ENCODE assay signal across 26 cellular contexts in genomic region chr1:40251456-40251855, GRCh38. TPM values are rescaled to one million over a fixed set of nuclear protein-coding genes. Genes with fewer than 3 reads are reported as not detected.
"Had no signal": no experiment of that assay in that cellular context is flagged by ENCODE, and none has a peak within 500 bp of the region (broad histone marks: within the 10 kb centered on the region; RNA-seq: fewer than 3 reads in every experiment).

No MANE protein-coding gene starts in this region.

- H3K27ac ChIP-seq: adrenal gland, esophagus muscularis mucosa, gastrocnemius medialis, left lung, neutrophil, pancreas, psoas muscle, right atrium auricular region had no signal

- H3K36me3 Mint-ChIP-seq: naive thymus-derived CD8-positive, alpha-beta T cell had no signal

- H3K27ac Mint-ChIP-seq: activated naive CD4-positive, alpha-beta T cell treated with anti-CD3 and anti-CD28 coated beads, Interleukin-2, amount 10 ng/mL, durations not matched to agents 7 days and 5 days; T-helper 17 cell had no signal

- H3K27me3 Mint-ChIP-seq: activated naive CD4-positive, alpha-beta T cell treated with anti-CD3 and anti-CD28 coated beads, Interleukin-2, amount 10 ng/mL, durations not matched to agents 7 days and 5 days; naive thymus-derived CD8-positive, alpha-beta T cell; T-helper 17 cell had no signal

- H3K36me3 ChIP-seq: adrenal gland, esophagus muscularis mucosa, gastrocnemius medialis, left lung, neutrophil, pancreas, right atrium auricular region had no signal

- DNase-seq: activated CD4-positive, alpha-beta T cell treated with anti-CD3 and anti-CD28 coated beads, Interleukin-2, amount 50 U/mL, for 1 hour; activated CD4-positive, CD25-positive, alpha-beta regulatory T cell; activated CD8-positive, alpha-beta memory T cell treated with anti-CD3 and anti-CD28 coated beads for 24 hours; activated effector memory CD4-positive, alpha-beta T cell treated with anti-CD3 and anti-CD28 coated beads, Interleukin-2, amount 50 U/mL, for 16 hours; activated naive CD4-positive, alpha-beta T cell treated with anti-CD3 and anti-CD28 coated beads, Interleukin-2, amount 10 ng/mL, durations not matched to agents 7 days and 5 days; adrenal gland; central memory CD4-positive, alpha-beta T cell; gastrocnemius medialis; hippocampal formation; kidney glomerular epithelial cell; left lung; naive thymus-derived CD8-positive, alpha-beta T cell; pancreas; psoas muscle; stimulated activated CD4-positive, alpha-beta T cell treated with anti-CD3 and anti-CD28 coated beads, Interleukin-4, amount 100 ng/mL, for 24 hours; stimulated activated naive CD4-positive, alpha-beta T cell treated with Interleukin-2 at 50 U/mL for 16 hours; SW 1271; T-helper 17 cell had no signal

- ATAC-seq: gastrocnemius medialis; left lung; naive thymus-derived CD8-positive, alpha-beta T cell; pancreas; psoas muscle; T-helper 17 cell had no signal

- H3K4me3 Mint-ChIP-seq: activated naive CD4-positive, alpha-beta T cell treated with anti-CD3 and anti-CD28 coated beads, Interleukin-2, amount 10 ng/mL, durations not matched to agents 7 days and 5 days; naive thymus-derived CD8-positive, alpha-beta T cell; T-helper 17 cell had no signal

- H3K9me3 Mint-ChIP-seq: activated naive CD4-positive, alpha-beta T cell treated with anti-CD3 and anti-CD28 coated beads, Interleukin-2, amount 10 ng/mL, durations not matched to agents 7 days and 5 days; naive thymus-derived CD8-positive, alpha-beta T cell had no signal

- H3K4me3 ChIP-seq: adrenal gland, esophagus muscularis mucosa, gastrocnemius medialis, left lung, lung, pancreas, psoas muscle, right atrium auricular region had no signal

- FAIRE-seq: astrocyte, colon, pancreas had no signal

- H3K9me3 ChIP-seq: adrenal gland, esophagus muscularis mucosa, gastrocnemius medialis, left lung, neutrophil, pancreas, psoas muscle, right atrium auricular region had no signal

- H3K27me3 ChIP-seq: adrenal gland, esophagus muscularis mucosa, gastrocnemius medialis, left lung, neutrophil, pancreas, right atrium auricular region had no signal

RNA-seq across cellular contexts. Expression of gene TMCO2, which starts 3.7 kb away (rescaled TPM):
- total RNA-seq: adrenal gland; astrocyte; esophagus muscularis mucosa; gastrocnemius medialis; lung; mesenteric fat pad; naive thymus-derived CD8-positive, alpha-beta T cell; pancreas; psoas muscle; right atrium auricular region; T-helper 17 cell; ureter had no signal
- polyA plus RNA-seq: adrenal gland; lung; naive thymus-derived CD8-positive, alpha-beta T cell; pancreas had no signal
